ENCODE assay signal across 2 cellular contexts in the genomic region with DNA sequence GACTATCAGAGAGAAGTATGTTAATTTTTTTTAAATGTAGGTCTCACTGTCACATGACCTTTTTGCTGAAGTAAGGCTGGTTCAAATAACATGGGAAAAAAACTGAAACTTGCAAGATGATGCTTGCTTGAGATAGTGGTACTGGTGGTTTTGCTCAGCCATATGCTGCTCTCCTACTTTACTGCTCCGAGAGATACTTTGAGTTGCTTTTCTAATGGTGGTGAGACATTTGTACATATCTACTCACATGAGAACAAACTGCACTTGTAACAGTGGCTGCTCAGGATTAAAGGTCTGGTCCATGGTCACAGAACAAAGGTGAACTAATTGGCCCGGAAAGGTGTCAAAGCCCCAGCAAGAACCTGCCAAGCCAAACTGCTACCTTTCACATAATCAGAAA.
TF ChIP-seq lines count a peak whose summit lies in the region.

No MANE protein-coding gene starts in this region.

TF ChIP-seq in GM12878, 131 proteins besides CTCF, POLR2A, EP300 and RAD21 (continued from another document):
- peak; percentile 70 for TF ChIP-seq NR2F1 (conservative IDR thresholded peaks at IDR 0.05)
- peak; percentile 64; the same call in 1 of the 2 replicates for TF ChIP-seq MTA2 (IDR thresholded peaks at IDR 0.05; ENCODE audit: low read depth)
- TF ChIP-seq NFIC (IDR thresholded peaks at IDR 0.05; ENCODE audit: low read depth, low read length): no peak
- no peak for TF ChIP-seq NFYA (IDR thresholded peaks at IDR 0.05; ENCODE audit: borderline replicate concordance, low read depth, low read length)
- TF ChIP-seq, protein P1, sequence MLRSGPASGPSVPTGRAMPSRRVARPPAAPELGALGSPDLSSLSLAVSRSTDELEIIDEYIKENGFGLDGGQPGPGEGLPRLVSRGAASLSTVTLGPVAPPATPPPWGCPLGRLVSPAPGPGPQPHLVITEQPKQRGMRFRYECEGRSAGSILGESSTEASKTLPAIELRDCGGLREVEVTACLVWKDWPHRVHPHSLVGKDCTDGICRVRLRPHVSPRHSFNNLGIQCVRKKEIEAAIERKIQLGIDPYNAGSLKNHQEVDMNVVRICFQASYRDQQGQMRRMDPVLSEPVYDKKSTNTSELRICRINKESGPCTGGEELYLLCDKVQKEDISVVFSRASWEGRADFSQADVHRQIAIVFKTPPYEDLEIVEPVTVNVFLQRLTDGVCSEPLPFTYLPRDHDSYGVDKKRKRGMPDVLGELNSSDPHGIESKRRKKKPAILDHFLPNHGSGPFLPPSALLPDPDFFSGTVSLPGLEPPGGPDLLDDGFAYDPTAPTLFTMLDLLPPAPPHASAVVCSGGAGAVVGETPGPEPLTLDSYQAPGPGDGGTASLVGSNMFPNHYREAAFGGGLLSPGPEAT (IDR thresholded peaks at IDR 0.05; ENCODE audit: low read depth): no peak
- TF ChIP-seq, protein P2, sequence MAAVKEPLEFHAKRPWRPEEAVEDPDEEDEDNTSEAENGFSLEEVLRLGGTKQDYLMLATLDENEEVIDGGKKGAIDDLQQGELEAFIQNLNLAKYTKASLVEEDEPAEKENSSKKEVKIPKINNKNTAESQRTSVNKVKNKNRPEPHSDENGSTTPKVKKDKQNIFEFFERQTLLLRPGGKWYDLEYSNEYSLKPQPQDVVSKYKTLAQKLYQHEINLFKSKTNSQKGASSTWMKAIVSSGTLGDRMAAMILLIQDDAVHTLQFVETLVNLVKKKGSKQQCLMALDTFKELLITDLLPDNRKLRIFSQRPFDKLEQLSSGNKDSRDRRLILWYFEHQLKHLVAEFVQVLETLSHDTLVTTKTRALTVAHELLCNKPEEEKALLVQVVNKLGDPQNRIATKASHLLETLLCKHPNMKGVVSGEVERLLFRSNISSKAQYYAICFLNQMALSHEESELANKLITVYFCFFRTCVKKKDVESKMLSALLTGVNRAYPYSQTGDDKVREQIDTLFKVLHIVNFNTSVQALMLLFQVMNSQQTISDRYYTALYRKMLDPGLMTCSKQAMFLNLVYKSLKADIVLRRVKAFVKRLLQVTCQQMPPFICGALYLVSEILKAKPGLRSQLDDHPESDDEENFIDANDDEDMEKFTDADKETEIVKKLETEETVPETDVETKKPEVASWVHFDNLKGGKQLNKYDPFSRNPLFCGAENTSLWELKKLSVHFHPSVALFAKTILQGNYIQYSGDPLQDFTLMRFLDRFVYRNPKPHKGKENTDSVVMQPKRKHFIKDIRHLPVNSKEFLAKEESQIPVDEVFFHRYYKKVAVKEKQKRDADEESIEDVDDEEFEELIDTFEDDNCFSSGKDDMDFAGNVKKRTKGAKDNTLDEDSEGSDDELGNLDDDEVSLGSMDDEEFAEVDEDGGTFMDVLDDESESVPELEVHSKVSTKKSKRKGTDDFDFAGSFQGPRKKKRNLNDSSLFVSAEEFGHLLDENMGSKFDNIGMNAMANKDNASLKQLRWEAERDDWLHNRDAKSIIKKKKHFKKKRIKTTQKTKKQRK (IDR thresholded peaks at IDR 0.05; ENCODE audit: low read depth, low read length): no peak
- TF ChIP-seq BHLHE40 (IDR thresholded peaks at IDR 0.05; ENCODE audit: borderline replicate concordance in 1 of 2, low read depth in 2 of 2, low read length in 1 of 2): peak in 1 of 2 experiments; percentile 55; a peak in 1 of 4 replicates
- TF ChIP-seq RAD51 (IDR thresholded peaks at IDR 0.05): peak; percentile 75

TF ChIP-seq in liver, 16 proteins besides CTCF, POLR2A, EP300 and RAD21 (continued from another document):
- TF ChIP-seq, protein P3, sequence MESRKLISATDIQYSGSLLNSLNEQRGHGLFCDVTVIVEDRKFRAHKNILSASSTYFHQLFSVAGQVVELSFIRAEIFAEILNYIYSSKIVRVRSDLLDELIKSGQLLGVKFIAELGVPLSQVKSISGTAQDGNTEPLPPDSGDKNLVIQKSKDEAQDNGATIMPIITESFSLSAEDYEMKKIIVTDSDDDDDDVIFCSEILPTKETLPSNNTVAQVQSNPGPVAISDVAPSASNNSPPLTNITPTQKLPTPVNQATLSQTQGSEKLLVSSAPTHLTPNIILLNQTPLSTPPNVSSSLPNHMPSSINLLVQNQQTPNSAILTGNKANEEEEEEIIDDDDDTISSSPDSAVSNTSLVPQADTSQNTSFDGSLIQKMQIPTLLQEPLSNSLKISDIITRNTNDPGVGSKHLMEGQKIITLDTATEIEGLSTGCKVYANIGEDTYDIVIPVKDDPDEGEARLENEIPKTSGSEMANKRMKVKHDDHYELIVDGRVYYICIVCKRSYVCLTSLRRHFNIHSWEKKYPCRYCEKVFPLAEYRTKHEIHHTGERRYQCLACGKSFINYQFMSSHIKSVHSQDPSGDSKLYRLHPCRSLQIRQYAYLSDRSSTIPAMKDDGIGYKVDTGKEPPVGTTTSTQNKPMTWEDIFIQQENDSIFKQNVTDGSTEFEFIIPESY (IDR thresholded peaks at IDR 0.05): peak; percentile 81
- TF ChIP-seq FOXA2 (IDR thresholded peaks at IDR 0.05): peak; percentile 67
- TF ChIP-seq, protein P4, sequence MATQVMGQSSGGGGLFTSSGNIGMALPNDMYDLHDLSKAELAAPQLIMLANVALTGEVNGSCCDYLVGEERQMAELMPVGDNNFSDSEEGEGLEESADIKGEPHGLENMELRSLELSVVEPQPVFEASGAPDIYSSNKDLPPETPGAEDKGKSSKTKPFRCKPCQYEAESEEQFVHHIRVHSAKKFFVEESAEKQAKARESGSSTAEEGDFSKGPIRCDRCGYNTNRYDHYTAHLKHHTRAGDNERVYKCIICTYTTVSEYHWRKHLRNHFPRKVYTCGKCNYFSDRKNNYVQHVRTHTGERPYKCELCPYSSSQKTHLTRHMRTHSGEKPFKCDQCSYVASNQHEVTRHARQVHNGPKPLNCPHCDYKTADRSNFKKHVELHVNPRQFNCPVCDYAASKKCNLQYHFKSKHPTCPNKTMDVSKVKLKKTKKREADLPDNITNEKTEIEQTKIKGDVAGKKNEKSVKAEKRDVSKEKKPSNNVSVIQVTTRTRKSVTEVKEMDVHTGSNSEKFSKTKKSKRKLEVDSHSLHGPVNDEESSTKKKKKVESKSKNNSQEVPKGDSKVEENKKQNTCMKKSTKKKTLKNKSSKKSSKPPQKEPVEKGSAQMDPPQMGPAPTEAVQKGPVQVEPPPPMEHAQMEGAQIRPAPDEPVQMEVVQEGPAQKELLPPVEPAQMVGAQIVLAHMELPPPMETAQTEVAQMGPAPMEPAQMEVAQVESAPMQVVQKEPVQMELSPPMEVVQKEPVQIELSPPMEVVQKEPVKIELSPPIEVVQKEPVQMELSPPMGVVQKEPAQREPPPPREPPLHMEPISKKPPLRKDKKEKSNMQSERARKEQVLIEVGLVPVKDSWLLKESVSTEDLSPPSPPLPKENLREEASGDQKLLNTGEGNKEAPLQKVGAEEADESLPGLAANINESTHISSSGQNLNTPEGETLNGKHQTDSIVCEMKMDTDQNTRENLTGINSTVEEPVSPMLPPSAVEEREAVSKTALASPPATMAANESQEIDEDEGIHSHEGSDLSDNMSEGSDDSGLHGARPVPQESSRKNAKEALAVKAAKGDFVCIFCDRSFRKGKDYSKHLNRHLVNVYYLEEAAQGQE (IDR thresholded peaks at IDR 0.05): peak; percentile 82
- peak in 1 of 2 donors; percentile 47 for TF ChIP-seq EGR1 (IDR thresholded peaks at IDR 0.05; ENCODE audit: low read depth in 2 of 2)
- TF ChIP-seq YY1 (IDR thresholded peaks at IDR 0.05): peak; percentile 84
- TF ChIP-seq SP1 (IDR thresholded peaks at IDR 0.05): peak; percentile 93
- TF ChIP-seq HNF4G (IDR thresholded peaks at IDR 0.05): peak; percentile 88
- TF ChIP-seq RXRA (IDR thresholded peaks at IDR 0.05): peak; percentile 74 to 87
